20 cellular contexts compared by ENCODE assay signal in genomic region chr17:63993368-63993990, GRCh38. TPM values are rescaled to one million over a fixed set of nuclear protein-coding genes. Genes with fewer than 3 reads are reported as not detected.
DNase-seq lines count a peak whose midpoint lies in the region; ATAC-seq lines count a peak whose summit lies in the region.
"Had no signal": no experiment of that assay in that cellular context is flagged by ENCODE, and none has a peak within 500 bp of the region (broad histone marks: within the 10 kb centered on the region; RNA-seq: fewer than 3 reads in every experiment).

No MANE protein-coding gene starts in this region.

- no peaks in the 10 kb centered on the region for H3K9me3 Mint-ChIP-seq in IgD-negative memory B cell
- no peaks in the 10 kb centered on the region for H3K9me3 Mint-ChIP-seq in activated naive CD8-positive, alpha-beta T cell treated with anti-CD3 and anti-CD28 coated beads, Interleukin-2, amount 50 U/mL, for 24 hours
- peaks cover 0 to 2% (median 0%) of the 10 kb centered on the region in 11 donors for H3K9me3 Mint-ChIP-seq in naive thymus-derived CD4-positive, alpha-beta T cell
- H3K9me3 Mint-ChIP-seq: activated T-cell treated with anti-CD3 and anti-CD28 coated beads, Interleukin-2, amount 50 U/mL, for 4 hours had no signal

- ATAC-seq in activated naive CD8-positive, alpha-beta T cell treated with anti-CD3 and anti-CD28 coated beads, Interleukin-2, amount 50 U/mL, for 24 hours = peak; percentile 2
- ATAC-seq in naive thymus-derived CD4-positive, alpha-beta T cell = peak; percentile 26
- ATAC-seq: activated T-cell treated with anti-CD3 and anti-CD28 coated beads, Interleukin-2, amount 50 U/mL, for 4 hours; left lung had no signal

- no peak overlapping the region for H3K27ac ChIP-seq in naive thymus-derived CD4-positive, alpha-beta T cell (ENCODE audit: low read depth, low read length)
- H3K27ac ChIP-seq: left lung, thyroid gland, WERI-Rb-1 had no signal

- intact Hi-C loops in naive thymus-derived CD4-positive, alpha-beta T cell (cut with micrococcal nuclease) = loop anchor here in 1 of 2 donors (5.0 kb wide), 1 partner anchor 61 kb away; the partner anchor contains the start of gene CD79B

- POLR2A ChIA-PET in naive thymus-derived CD4-positive, alpha-beta T cell (lab: Charles Lee) = interaction anchor here (0.7 to 2.4 kb wide), 10 partner anchors 11 to 152 kb away, joined by 3 to 24 read pairs (median 4); partner anchors contain the start of gene ICAM2

- H3K4me3 ChIP-seq in naive thymus-derived CD4-positive, alpha-beta T cell (ENCODE audit: low read length) = no peak overlapping the region
- H3K4me3 ChIP-seq: left lung, thyroid gland had no signal

- H3K4me1 ChIP-seq in naive thymus-derived CD4-positive, alpha-beta T cell (ENCODE audit: control insufficient read depth in 2 of 2, insufficient read depth in 2 of 2, low read length in 2 of 2) = peaks cover 20 to 37% of the 10 kb centered on the region in 2 donors

- no peaks in the 10 kb centered on the region for H3K9me3 ChIP-seq in naive thymus-derived CD4-positive, alpha-beta T cell (ENCODE audit: control insufficient read depth in 2 of 3, low read length in 3 of 3)
- H3K9me3 ChIP-seq: left lung, thyroid gland had no signal

- no peaks in the 10 kb centered on the region for H3K36me3 ChIP-seq in naive thymus-derived CD4-positive, alpha-beta T cell (ENCODE audit: control insufficient read depth in 2 of 3, insufficient read depth in 3 of 3, low read length in 3 of 3)
- H3K36me3 ChIP-seq: left lung, thyroid gland, WERI-Rb-1 had no signal

- peaks cover 25 to 40% (median 33%) of the 10 kb centered on the region in 3 donors for H3K4me1 Mint-ChIP-seq in IgD-negative memory B cell
- peaks cover 37% of the 10 kb centered on the region for H3K4me1 Mint-ChIP-seq in activated naive CD8-positive, alpha-beta T cell treated with anti-CD3 and anti-CD28 coated beads, Interleukin-2, amount 50 U/mL, for 24 hours
- peaks cover 32 to 62% (median 55%) of the 10 kb centered on the region in 7 donors for H3K4me1 Mint-ChIP-seq in naive thymus-derived CD4-positive, alpha-beta T cell

- peak; percentile 24 for DNase-seq in activated CD4-positive, CD25-positive, alpha-beta regulatory T cell treated with anti-CD3 and anti-CD28 coated beads, Interleukin-2, amount 50 U/mL, for 72 hours
- DNase-seq in activated CD4-positive, CD25-positive, alpha-beta regulatory T cell (lab: John Stamatoyannopoulos, UW) = no peak
- no peak for DNase-seq in activated naive CD8-positive, alpha-beta T cell treated with anti-CD3 and anti-CD28 coated beads, Interleukin-2, amount 50 U/mL, for 24 hours
- DNase-seq in naive thymus-derived CD4-positive, alpha-beta T cell = peak in 1 of 9 donors; percentile 34
- no peak for DNase-seq in NCI-H1105 treated with DMSO at 0.1 percent for 48 hours (lab: John Stamatoyannopoulos, UW)
- DNase-seq in glomerular visceral epithelial cell (ENCODE audit: extremely low spot score) = no peak
- no peak for DNase-seq in hypothalamus (lab: John Stamatoyannopoulos, UW)
- DNase-seq: 8988T; activated T-cell treated with anti-CD3 and anti-CD28 coated beads, Interleukin-2, amount 50 U/mL, for 4 hours; dermis blood vessel endothelial cell; EL; HCEC 1CT; left lung; NCI-H2227 treated with DMSO at 0.1 percent for 48 hours; retina; stimulated activated CD4-positive, alpha-beta T cell treated with anti-CD3 and anti-CD28 coated beads, Interleukin-1b, Interleukin-23, amount 100 ng/mL, for 48 hours; thyroid gland; WERI-Rb-1 had no signal

- no peaks in the 10 kb centered on the region for H3K27me3 ChIP-seq in naive thymus-derived CD4-positive, alpha-beta T cell (ENCODE audit: control insufficient read depth in 2 of 2, insufficient read depth in 2 of 2, low read length in 2 of 2)
- H3K27me3 ChIP-seq: thyroid gland had no signal

- H3K27ac Mint-ChIP-seq in IgD-negative memory B cell = peak overlapping the region in 2 of 3 donors; percentile 26 to 66
- H3K27ac Mint-ChIP-seq in activated naive CD8-positive, alpha-beta T cell treated with anti-CD3 and anti-CD28 coated beads, Interleukin-2, amount 50 U/mL, for 24 hours = no peak overlapping the region
- H3K27ac Mint-ChIP-seq in naive thymus-derived CD4-positive, alpha-beta T cell = peak overlapping the region in 5 of 9 donors; percentile 25 to 81 (median 56)

- peak overlapping the region in 2 of 4 donors; percentile 11 to 17 for H3K4me3 Mint-ChIP-seq in IgD-negative memory B cell
- H3K4me3 Mint-ChIP-seq in activated naive CD8-positive, alpha-beta T cell treated with anti-CD3 and anti-CD28 coated beads, Interleukin-2, amount 50 U/mL, for 24 hours = no peak overlapping the region
- H3K4me3 Mint-ChIP-seq in naive thymus-derived CD4-positive, alpha-beta T cell = peak overlapping the region in 2 of 10 donors; percentile 21 to 62
- H3K4me3 Mint-ChIP-seq: activated T-cell treated with anti-CD3 and anti-CD28 coated beads, Interleukin-2, amount 50 U/mL, for 4 hours had no signal

- H3K36me3 Mint-ChIP-seq in IgD-negative memory B cell = no peaks in the 10 kb centered on the region
- H3K36me3 Mint-ChIP-seq in activated naive CD8-positive, alpha-beta T cell treated with anti-CD3 and anti-CD28 coated beads, Interleukin-2, amount 50 U/mL, for 24 hours (ENCODE audit: low read depth) = no peaks in the 10 kb centered on the region
- peaks cover 0 to 2% (median 0%) of the 10 kb centered on the region in 5 donors for H3K36me3 Mint-ChIP-seq in naive thymus-derived CD4-positive, alpha-beta T cell

- H3K27me3 Mint-ChIP-seq in IgD-negative memory B cell = peaks cover 28% of the 10 kb centered on the region
- peaks cover 3% of the 10 kb centered on the region for H3K27me3 Mint-ChIP-seq in activated naive CD8-positive, alpha-beta T cell treated with anti-CD3 and anti-CD28 coated beads, Interleukin-2, amount 50 U/mL, for 24 hours
- H3K27me3 Mint-ChIP-seq in naive thymus-derived CD4-positive, alpha-beta T cell = peaks cover 0 to 25% (median 0%) of the 10 kb centered on the region in 5 donors

- CTCF ChIA-PET in naive thymus-derived CD4-positive, alpha-beta T cell (lab: Charles Lee) = interaction anchor here (0.6 to 3.6 kb wide), 13 partner anchors 10 to 566 kb away, joined by 3 to 20 read pairs (median 5); partner anchors contain the start of genes CSHL1, GH1 and ICAM2

RNA-seq across cellular contexts. Expression of gene PRR29, which starts 4.7 kb away (rescaled TPM):
- polyA plus RNA-seq in IgD-negative memory B cell = 3.2 TPM
- 1 to 10 TPM in 1 of 5 experiments, under 1 TPM in 2, not detected in 2; 0.29 to 2.8 (median 0.40) TPM for total RNA-seq in naive thymus-derived CD4-positive, alpha-beta T cell
- 1 to 10 TPM; 5.5 to 6.0 TPM for polyA plus RNA-seq in naive thymus-derived CD4-positive, alpha-beta T cell

RNA-seq across cellular contexts. Expression of gene SCN4A, which starts 20.8 kb away (rescaled TPM):
- 0.10 TPM for polyA plus RNA-seq in IgD-negative memory B cell
- total RNA-seq in naive thymus-derived CD4-positive, alpha-beta T cell = under 1 TPM in 4 of 5 experiments, not detected in 1; 0.03 to 0.15 (median 0.07) TPM
- not detected for polyA plus RNA-seq in naive thymus-derived CD4-positive, alpha-beta T cell
- polyA plus RNA-seq: neural cell had no signal

RNA-seq across cellular contexts. Expression of gene ICAM2, which starts 27.0 kb away (rescaled TPM):
- 183 TPM for polyA plus RNA-seq in IgD-negative memory B cell
- 100 to 1,000 TPM in 2 of 5 experiments, 10 to 100 TPM in 3; 60.9 to 132 (median 92.3) TPM for total RNA-seq in naive thymus-derived CD4-positive, alpha-beta T cell
- 100 to 1,000 TPM; 400 to 414 TPM for polyA plus RNA-seq in naive thymus-derived CD4-positive, alpha-beta T cell
- polyA plus RNA-seq: neural cell had no signal
